Comparison of ENCODE assay signal across 8 cellular contexts in genomic region chr2:218068721-218069334, GRCh38. TPM values are rescaled to one million over a fixed set of nuclear protein-coding genes. Genes with fewer than 3 reads are reported as not detected.
DNase-seq lines count a peak whose midpoint lies in the region; ATAC-seq and TF ChIP-seq lines count a peak whose summit lies in the region.
"Not testable (repeated sequence)": the region's sequence is repeated elsewhere in the genome, so short reads cannot be mapped to it uniquely, and the experiment has no call there.

Gene RUFY4 (plus strand): TSS chr2:218069253. CDS start chr2:218070606, 1,353 bp downstream.

- DNase-seq in Ammon's horn (ENCODE audit: low spot score), result peak; percentile 87
- DNase-seq in NCI-H460 (ENCODE audit: extremely low read depth, low read depth), result peak; percentile 68
- DNase-seq in activated CD4-positive, alpha-beta T cell treated with anti-CD3 and anti-CD28 coated beads for 24 hours (ENCODE audit: low read depth in 2 of 2), result peak; percentile 28 to 40
- peak; percentile 71 for DNase-seq in choroid plexus epithelial cell (ENCODE audit: low read depth)
- DNase-seq in left colon, result peak; percentile 54 to 55
- peak; percentile 16 to 41 (median 30) for DNase-seq in stimulated activated CD4-positive, alpha-beta T cell treated with anti-CD3 and anti-CD28 coated beads, Interleukin-1b, Interleukin-23, amount 100 ng/mL, for 24 hours (ENCODE audit: low read depth in 4 of 4, low spot score in 1 of 4)

- peak; percentile 68 for ATAC-seq in GM19324 (IDR thresholded peaks at IDR 0.05; ENCODE audit: low FRiP score, unreplicated experiment)
- ATAC-seq in HG03439 (IDR thresholded peaks at IDR 0.05; ENCODE audit: unreplicated experiment), result peak; percentile 84
- peak; percentile 92 for ATAC-seq in left colon

- not testable (repeated sequence) for H3K4me3 ChIP-seq in choroid plexus epithelial cell (ENCODE audit: low read depth, low read length)

- TF ChIP-seq CTCF in choroid plexus epithelial cell (conservative IDR thresholded peaks at IDR 0.05; ENCODE audit: low read depth, low read length), result peak; percentile 72

- intact Hi-C loops in left colon (cut with DNase I, micrococcal nuclease), result not testable (repeated sequence)

RNA-seq across cellular contexts. Expression of gene RUFY4, which starts in this region (rescaled TPM):
- 0.20 TPM in 1 of 2 replicates, not detected in the other for total RNA-seq in NCI-H460 (2014; rRNA removed; shearing (Covaris generic))
- polyA plus RNA-seq in NCI-H460 (2014; cell fraction: nucleus; rRNA removed), result 0.69 TPM in 1 of 2 replicates, not detected in the other
- total RNA-seq in left colon, result under 1 TPM; 0.28 to 0.76 TPM

Comparison
In these comparisons a context has a peak if more than half of its experiments do, and no peak if none do; other contexts are left out.
1. Peak in DNase-seq in NCI-H460; RNA of the gene not detected or under 1 TPM.
2. Peak in DNase-seq and ATAC-seq in left colon; RNA of the gene not detected or under 1 TPM.
3. DNase-seq: peak in every context shown above with its lines; median percentile 87 in Ammon's horn; 71 in choroid plexus epithelial cell; 68 in NCI-H460; 54 in left colon; 34 in activated CD4-positive, alpha-beta T cell treated with anti-CD3 and anti-CD28 coated beads for 24 hours; 30 in stimulated activated CD4-positive, alpha-beta T cell treated with anti-CD3 and anti-CD28 coated beads, Interleukin-1b, Interleukin-23, amount 100 ng/mL, for 24 hours.